Comparison of ENCODE assay signal across 29 cellular contexts in the genomic region with DNA sequence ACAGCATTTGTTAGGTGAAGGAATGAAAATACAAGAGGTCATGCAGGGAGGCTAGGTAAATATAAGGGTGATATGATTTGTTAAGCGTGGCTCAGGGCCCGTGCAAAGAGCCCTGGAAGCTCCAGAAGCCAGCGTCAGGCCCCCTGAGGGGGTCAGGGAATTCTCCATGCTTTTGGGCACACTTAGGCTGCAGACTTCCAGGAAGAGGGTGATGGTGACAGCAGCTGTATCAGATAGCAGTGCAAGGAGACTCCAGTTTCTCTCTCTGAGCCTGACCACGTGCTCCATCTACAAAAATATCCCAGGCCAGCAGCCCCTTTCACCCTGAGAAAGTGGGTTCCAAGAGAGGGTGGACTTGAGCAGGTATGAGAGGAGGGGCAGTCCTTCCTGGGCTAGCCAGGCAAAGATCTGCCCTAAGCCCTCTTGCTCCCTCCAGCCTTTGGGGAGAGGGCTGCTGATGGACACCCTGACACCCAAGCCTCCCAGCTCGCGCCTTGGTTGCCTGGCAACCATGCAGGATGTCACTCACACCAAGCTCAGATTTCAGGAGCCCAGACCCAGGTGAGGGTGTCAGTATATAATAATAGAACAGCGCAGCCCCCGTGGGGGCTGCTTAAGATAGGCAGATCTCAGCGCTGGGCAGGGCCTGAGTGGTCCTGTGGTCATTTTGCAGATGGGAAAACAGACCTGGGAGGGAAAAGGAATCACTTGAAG. TPM values are rescaled to one million over a fixed set of nuclear protein-coding genes. Genes with fewer than 3 reads are reported as not detected.
DNase-seq lines count a peak whose midpoint lies in the region; ATAC-seq, FAIRE-seq and TF ChIP-seq lines count a peak whose summit lies in the region.
"Had no signal": no experiment of that assay in that cellular context is flagged by ENCODE, and none has a peak within 500 bp of the region (broad histone marks: within the 10 kb centered on the region; RNA-seq: fewer than 3 reads in every experiment).

No MANE protein-coding gene starts in this region.

- no peak overlapping the region for H3K4me3 Mint-ChIP-seq in chondrocyte (ENCODE audit: unreplicated experiment)
- H3K4me3 Mint-ChIP-seq: activated naive CD8-positive, alpha-beta T cell treated with anti-CD3 and anti-CD28 coated beads, Interleukin-2, amount 50 U/mL, for 24 hours; CD8-positive, alpha-beta T cell; WTC11 had no signal

- peak; percentile 12 for DNase-seq in NCI-H2029 (lab: John Stamatoyannopoulos, UW)
- DNase-seq in NCI-H2029 treated with DMSO at 0.1 percent for 48 hours (lab: John Stamatoyannopoulos, UW): no peak
- no peak for DNase-seq in HEK293T (ENCODE audit: extremely low spot score)
- DNase-seq in chondrocyte (ENCODE audit: low spot score): peak; percentile 38
- no peak for DNase-seq in GM12891 (ENCODE audit: insufficient read length, low spot score)
- DNase-seq in GM13977 (ENCODE audit: low spot score): no peak
- DNase-seq: activated CD4-positive, alpha-beta T cell treated with anti-CD3 and anti-CD28 coated beads, Interleukin-2, amount 50 U/mL, for 1 hour; activated naive CD8-positive, alpha-beta T cell treated with anti-CD3 and anti-CD28 coated beads, Interleukin-2, amount 50 U/mL, for 24 hours; activated T-cell treated with anti-CD3 and anti-CD28 coated beads, Interleukin-2, amount 50 U/mL, for 48 hours; CD8-positive, alpha-beta T cell; DMS153; H7; hippocampal formation; KBM-7; left lung; mesenchymal stem cell; NCI-H1436 treated with DMSO at 0.1 percent for 48 hours; PC-9; stimulated activated CD4-positive, alpha-beta T cell treated with anti-CD3 and anti-CD28 coated beads, Interleukin-12 subunit alpha, Interleukin-12 subunit beta, amount 100 ng/mL, for 4 hours; stimulated activated CD4-positive, alpha-beta T cell treated with anti-CD3 and anti-CD28 coated beads, Interleukin-4, amount 100 ng/mL, for 1 hour; trophoblast cell had no signal

- H2AFZ ChIP-seq in parathyroid adenoma: peak overlapping the region; percentile 58
- H2AFZ ChIP-seq: PC-9 had no signal

- ATAC-seq in HG02798 (IDR thresholded peaks at IDR 0.05; ENCODE audit: poor library complexity, unreplicated experiment): no peak
- ATAC-seq: activated naive CD8-positive, alpha-beta T cell treated with anti-CD3 and anti-CD28 coated beads, Interleukin-2, amount 50 U/mL, for 24 hours; CD8-positive, alpha-beta T cell; gastroesophageal sphincter; left lung had no signal

- CTCF ChIA-PET in HEK293T (lab: Yijun Ruan, JAX): no interaction called here

- in situ Hi-C loops in GM13977 (cut with MboI; ENCODE audit: low pct_unique_long_range_greater_than_20kb, low sequenced_read_pairs, unreplicated experiment): no loop called here

- peaks cover 31% of the 10 kb centered on the region for H3K4me1 ChIP-seq in parathyroid adenoma
- H3K4me1 ChIP-seq: left lung had no signal

- FAIRE-seq in GM12891 (lab: Jason Lieb, UNC): no peak
- FAIRE-seq: A204.1, GM19239 had no signal

- TF ChIP-seq CTCF in chondrocyte (IDR thresholded peaks at IDR 0.05) (no peak), parathyroid adenoma (IDR thresholded peaks at IDR 0.05) (no peak), GM13977 (IDR thresholded peaks at IDR 0.05; ENCODE audit: extremely low read depth, insufficient read depth, missing control alignments) (no peak)

- peaks cover 5% of the 10 kb centered on the region for H3K4me1 Mint-ChIP-seq in chondrocyte (ENCODE audit: low read depth)

- H3K36me3 Mint-ChIP-seq in chondrocyte (ENCODE audit: low read depth): no peaks in the 10 kb centered on the region
- H3K36me3 Mint-ChIP-seq: CD8-positive, alpha-beta T cell; WTC11 had no signal

- POLR2A ChIA-PET in HEK293T (lab: Yijun Ruan, JAX): interaction anchor here (0.8 kb wide), 1 partner anchor 10 kb away, joined by 3 read pairs; no protein-coding TSS in a partner anchor

- H3K9me3 ChIP-seq in parathyroid adenoma (ENCODE audit: control insufficient read depth, low read length): no peaks in the 10 kb centered on the region
- H3K9me3 ChIP-seq: gastroesophageal sphincter, left lung had no signal

- H3K27ac Mint-ChIP-seq in chondrocyte (ENCODE audit: unreplicated experiment): no peak overlapping the region
- H3K27ac Mint-ChIP-seq: activated naive CD8-positive, alpha-beta T cell treated with anti-CD3 and anti-CD28 coated beads, Interleukin-2, amount 50 U/mL, for 24 hours; CD8-positive, alpha-beta T cell; WTC11 had no signal

- no peak overlapping the region for H3K9ac ChIP-seq in parathyroid adenoma

- no peak overlapping the region for H3K4me3 ChIP-seq in parathyroid adenoma (ENCODE audit: low read depth, low read length)
- H3K4me3 ChIP-seq: gastroesophageal sphincter, left lung, PC-9 had no signal

- no peaks in the 10 kb centered on the region for H3K27me3 ChIP-seq in parathyroid adenoma (ENCODE audit: control insufficient read depth, insufficient read depth, low read length)

- no peak overlapping the region for H3K4me2 ChIP-seq in parathyroid adenoma (ENCODE audit: low read length)
- H3K4me2 ChIP-seq: PC-9 had no signal

- peak overlapping the region; percentile 69 for H3K27ac ChIP-seq in parathyroid adenoma
- H3K27ac ChIP-seq: gastroesophageal sphincter, left lung, PC-9 had no signal

- no peaks in the 10 kb centered on the region for H3K36me3 ChIP-seq in parathyroid adenoma (ENCODE audit: control insufficient read depth, insufficient read depth, low read length)
- H3K36me3 ChIP-seq: gastroesophageal sphincter, left lung had no signal

- H3K79me2 ChIP-seq in parathyroid adenoma: no peaks in the 10 kb centered on the region

- H3K9me3 Mint-ChIP-seq in chondrocyte (ENCODE audit: low read depth): no peaks in the 10 kb centered on the region
- H3K9me3 Mint-ChIP-seq: activated naive CD8-positive, alpha-beta T cell treated with anti-CD3 and anti-CD28 coated beads, Interleukin-2, amount 50 U/mL, for 24 hours; CD8-positive, alpha-beta T cell; WTC11 had no signal

- peaks cover 60% of the 10 kb centered on the region for H3K27me3 Mint-ChIP-seq in chondrocyte (ENCODE audit: low read depth)

- TF ChIP-seq POLR2A in GM12891 (IDR thresholded peaks at IDR 0.05; ENCODE audit: low read depth, low read length): no peak

TF ChIP-seq in HEK293T, 16 proteins besides CTCF, POLR2A, EP300 and RAD21:
- TF ChIP-seq PKNOX1 (IDR thresholded peaks at IDR 0.05) (peak; percentile 34; the same call in 1 of the 2 replicates), LEF1 (IDR thresholded peaks at IDR 0.05; ENCODE audit: borderline replicate concordance) (no peak)

TF ChIP-seq in GM12891, 5 proteins besides CTCF, POLR2A, EP300 and RAD21:
- no peak for TF ChIP-seq SPI1 (IDR thresholded peaks at IDR 0.05; ENCODE audit: low read depth, low read length)
- TF ChIP-seq POU2F2 (IDR thresholded peaks at IDR 0.05; ENCODE audit: low read depth, low read length): no peak
- TF ChIP-seq TAF1 (IDR thresholded peaks at IDR 0.05; ENCODE audit: low read depth, low read length): no peak
- no peak for TF ChIP-seq POLR2AphosphoS5 (IDR thresholded peaks at IDR 0.05; ENCODE audit: low read depth, low read length)
- TF ChIP-seq PAX5 (IDR thresholded peaks at IDR 0.05; ENCODE audit: insufficient read depth, low read length, severe bottlenecking): no peak
TF ChIP-seq in GM12891: peak in this region for 0.

RNA-seq across cellular contexts. Expression of gene ATP2B2, which starts 35.8 kb away (rescaled TPM):
- 0.08 to 0.25 TPM (median 0.24 TPM) in 3 replicates for total RNA-seq in chondrocyte
- 0.01 TPM for polyA plus RNA-seq in GM12891 (2012; ENCODE audit: low read depth, missing spikeins)
- total RNA-seq: CD8-positive, alpha-beta T cell; G401; osteoblast; PC-9 had no signal

Comparison
In these comparisons a context has a peak if more than half of its experiments do, and no peak if none do; other contexts are left out.
1. DNase-seq: peak in NCI-H2029 (single experiment) and chondrocyte (single experiment); none in NCI-H2029 treated with DMSO at 0.1 percent for 48 hours (single experiment), HEK293T (single experiment), GM12891 (single experiment) and GM13977 (single experiment).